Comparison of ENCODE assay signal across 8 cellular contexts in genomic region chr14:45083979-45084722, GRCh38. TPM values are rescaled to one million over a fixed set of nuclear protein-coding genes. Genes with fewer than 3 reads are reported as not detected.
DNase-seq lines count a peak whose midpoint lies in the region; ATAC-seq and TF ChIP-seq lines count a peak whose summit lies in the region.

TSS of gene PRPF39 (plus strand) at chr14:45084116. CDS start at chr14:45095240, 11,124 bp downstream.

- intact Hi-C loops in esophagus squamous epithelium (cut with DNase I) = loop anchor here (2.0 kb wide), 1 partner anchor 51 kb away; the partner anchor contains the start of genes FANCM and FKBP3

- ATAC-seq in DND-41 (ENCODE audit: insufficient read depth, low read depth) = peak; percentile 93
- peak; percentile 94 for ATAC-seq in GM21825 (IDR thresholded peaks at IDR 0.05; ENCODE audit: unreplicated experiment)

- peaks cover 52% of the 10 kb centered on the region for H3K79me2 ChIP-seq in DND-41 (ENCODE audit: insufficient read depth, low read length)

- TF ChIP-seq CTCF in DND-41 (IDR thresholded peaks at IDR 0.05; ENCODE audit: borderline replicate concordance, extremely low read depth, low read length, poor library complexity, severe bottlenecking) = no peak
- TF ChIP-seq CTCF in Peyer's patch (IDR thresholded peaks at IDR 0.05) = peak in 1 of 6 experiments; percentile 10
- peak in 1 of 6 experiments; percentile 6 for TF ChIP-seq CTCF in esophagus squamous epithelium (IDR thresholded peaks at IDR 0.05)

- peaks cover 43% of the 10 kb centered on the region for H4K20me1 ChIP-seq in DND-41 (ENCODE audit: insufficient read depth, low read length)

- H3K4me1 ChIP-seq in DND-41 (ENCODE audit: insufficient read depth, low read length) (peaks cover 46% of the 10 kb centered on the region), Peyer's patch (peaks cover 0 to 32% (median 4%) of the 10 kb centered on the region in 4 donors), esophagus squamous epithelium (peaks cover 8 to 56% (median 41%) of the 10 kb centered on the region in 3 donors)

- H3K27me3 ChIP-seq in DND-41 (ENCODE audit: insufficient read depth, low read length, poor library complexity) (no peaks in the 10 kb centered on the region), Peyer's patch (no peaks in the 10 kb centered on the region), esophagus squamous epithelium (no peaks in the 10 kb centered on the region)

- 0 to 1% methylated on average over 20 to 27 of the region's 48 CpGs for WGBS in esophagus squamous epithelium, 2 donors

- H3K4me3 ChIP-seq in DND-41 (ENCODE audit: low read depth in 1 of 2, low read length in 2 of 2) (peak within 1 kb of the TSS; percentile 58 to 68), Peyer's patch (peak within 1 kb of the TSS; percentile 69 to 87 (median 76)), esophagus squamous epithelium (peak within 1 kb of the TSS; percentile 58 to 91 (median 76))

- H3K27ac ChIP-seq in DND-41 (ENCODE audit: low read length) (peak within 1 kb of the TSS; percentile 67), KOPT-K1 (ENCODE audit: low read depth, low read length, poor library complexity, severe bottlenecking) (peak within 1 kb of the TSS; percentile 79), Peyer's patch (peak within 1 kb of the TSS; percentile 79 to 87 (median 83)), esophagus squamous epithelium (peak within 1 kb of the TSS; percentile 82 to 92 (median 92))

- peak within 1 kb of the TSS; percentile 70 for H3K4me2 ChIP-seq in DND-41 (ENCODE audit: insufficient read depth, low read length)

- H3K9me3 ChIP-seq in DND-41 (ENCODE audit: insufficient read depth, low read length, severe bottlenecking) = no peaks in the 10 kb centered on the region
- no peaks in the 10 kb centered on the region for H3K9me3 ChIP-seq in KOPT-K1 (ENCODE audit: insufficient read depth, low read length, poor library complexity, severe bottlenecking)
- no peaks in the 10 kb centered on the region for H3K9me3 ChIP-seq in Peyer's patch
- no peaks in the 10 kb centered on the region for H3K9me3 ChIP-seq in esophagus squamous epithelium

- peaks cover 7% of the 10 kb centered on the region for H3K36me3 ChIP-seq in DND-41 (ENCODE audit: insufficient read depth, low read length)
- peaks cover 11% of the 10 kb centered on the region; the same call in 1 of the 2 replicates for H3K36me3 ChIP-seq in KOPT-K1 (ENCODE audit: insufficient read depth, low read length)
- H3K36me3 ChIP-seq in Peyer's patch = no peaks in the 10 kb centered on the region
- no peaks in the 10 kb centered on the region for H3K36me3 ChIP-seq in esophagus squamous epithelium

- TF ChIP-seq POLR2A in Peyer's patch (IDR thresholded peaks at IDR 0.05) (peak; percentile 66 to 90), esophagus squamous epithelium (IDR thresholded peaks at IDR 0.05) (peak in 3 of 4 donors; percentile 59 to 88 (median 64))

- peak within 1 kb of the TSS; percentile 85 for H2AFZ ChIP-seq in DND-41 (ENCODE audit: low read depth, low read length)

- DNase-seq in DND-41 (peak; percentile 94), Peyer's patch (peak; percentile 93 to 98 (median 97)), activated T-helper 1 cell treated with Interleukin-2 at 50 U/mL for 16 hours (ENCODE audit: low read depth) (peak; percentile 94), esophagus squamous epithelium (lab: John Stamatoyannopoulos, UW) (peak; percentile 52), myocyte (ENCODE audit: low read depth) (peak; percentile 96)
- peak; percentile 88 to 95 for DNase-seq in stimulated activated CD8-positive, alpha-beta memory T cell treated with anti-CD3 and anti-CD28 coated beads, Interleukin-7, amount 100 ng/mL, for 4 hours (ENCODE audit: low read depth in 2 of 2)

- peak within 1 kb of the TSS; percentile 70 for H3K9ac ChIP-seq in DND-41 (ENCODE audit: low read depth, low read length)

RNA-seq across cellular contexts. Expression of gene PRPF39, which starts in this region (rescaled TPM):
- total RNA-seq in Peyer's patch (10 to 100 TPM; 46.6 to 87.5 (median 64.1) TPM), esophagus squamous epithelium (10 to 100 TPM in 3 of 4 donors, 1 to 10 TPM in 1; 6.9 to 39.9 (median 19.2) TPM), myocyte (30.2 TPM in 2 replicates)
- polyA plus RNA-seq in myocyte (2012) = 10.2 TPM

Comparison
In these comparisons a context has a peak if more than half of its experiments do, and no peak if none do; other contexts are left out.
1. Peak in every context shown above with its lines: DNase-seq, ATAC-seq, H3K4me3 ChIP-seq and H3K27ac ChIP-seq.